In the genomic region with DNA sequence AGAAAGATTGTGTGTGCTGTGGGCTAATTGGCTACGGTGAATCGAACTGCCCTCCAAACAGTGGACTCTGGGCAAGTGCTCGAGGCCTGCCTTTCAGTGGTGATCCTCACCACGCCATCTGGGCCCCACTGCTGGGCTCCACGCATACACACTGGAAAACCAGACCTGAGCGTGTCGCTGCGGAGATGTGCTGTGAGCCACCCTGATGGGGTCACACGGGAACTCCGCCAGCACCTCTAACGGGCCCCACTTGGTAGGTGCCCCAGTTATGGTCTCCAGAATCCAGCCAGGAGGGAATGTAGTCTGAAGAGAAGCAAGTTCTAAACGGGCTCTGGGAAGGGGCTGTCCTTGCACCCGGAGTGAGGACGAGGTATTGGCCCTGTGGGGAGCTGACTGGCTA, we compare ENCODE assay signal across 20 cellular contexts. TPM values are rescaled to one million over a fixed set of nuclear protein-coding genes. Genes with fewer than 3 reads are reported as not detected.
DNase-seq lines count a peak whose midpoint lies in the region; ATAC-seq and TF ChIP-seq lines count a peak whose summit lies in the region.
"Had no signal": no experiment of that assay in that cellular context is flagged by ENCODE, and none has a peak within 500 bp of the region (broad histone marks: within the 10 kb centered on the region; RNA-seq: fewer than 3 reads in every experiment).

No MANE protein-coding gene starts in this region.

- no peak for ATAC-seq in natural killer cell treated with Interleukin-12 subunit alpha and Interleukin-12 subunit beta and Interleukin-15 and Interleukin-18, amount 100 ng/mL, for 72 hours
- ATAC-seq in natural killer cell: no peak
- no peak for ATAC-seq in psoas muscle
- ATAC-seq in body of pancreas: no peak
- no peak for ATAC-seq in GM21360 (IDR thresholded peaks at IDR 0.05; ENCODE audit: unreplicated experiment)
- ATAC-seq in GM18498 (IDR thresholded peaks at IDR 0.05; ENCODE audit: unreplicated experiment): no peak
- ATAC-seq: activated naive CD4-positive, alpha-beta T cell treated with anti-CD3 and anti-CD28 coated beads, Interleukin-2, amount 50 U/mL, for 72 hours; activated T-cell treated with anti-CD3 and anti-CD28 coated beads, Interleukin-2, amount 50 U/mL, for 72 hours; left lobe of liver had no signal

- no peak overlapping the region for H3K27ac Mint-ChIP-seq in natural killer cell treated with Interleukin-12 subunit alpha and Interleukin-12 subunit beta and Interleukin-15 and Interleukin-18, amount 100 ng/mL, for 72 hours
- H3K27ac Mint-ChIP-seq in natural killer cell: no peak overlapping the region
- H3K27ac Mint-ChIP-seq: activated CD4-positive, alpha-beta T cell treated with anti-CD3 and anti-CD28 coated beads, Interleukin-2, amount 10 ng/mL, durations not matched to agents 24 days and 14 days; activated naive CD4-positive, alpha-beta T cell treated with anti-CD3 and anti-CD28 coated beads, Interleukin-2, amount 50 U/mL, for 72 hours; activated T-cell treated with anti-CD3 and anti-CD28 coated beads, Interleukin-2, amount 50 U/mL, for 72 hours; T-helper 2 cell treated with Interferon-gamma antibody and Interleukin-4, amounts not matched to agents 5 μg/mL and 100 μg/mL, for 36 hours had no signal

- peak; percentile 45 for DNase-seq in natural killer cell treated with Interleukin-12 subunit alpha and Interleukin-12 subunit beta and Interleukin-15 and Interleukin-18, amount 100 ng/mL, for 72 hours (ENCODE audit: low spot score)
- no peak for DNase-seq in natural killer cell
- no peak for DNase-seq in esophagus squamous epithelium (lab: John Stamatoyannopoulos, UW)
- peak; percentile 8 to 40 for DNase-seq in psoas muscle
- DNase-seq in body of pancreas: no peak
- no peak for DNase-seq in A172 (ENCODE audit: low spot score)
- DNase-seq: activated CD4-positive, alpha-beta T cell treated with anti-CD3 and anti-CD28 coated beads, Interleukin-2, amount 10 ng/mL, durations not matched to agents 24 days and 14 days; activated T-cell treated with anti-CD3 and anti-CD28 coated beads, Interleukin-2, amount 50 U/mL, for 72 hours; C1 segment of cervical spinal cord; effector CD4-positive, alpha-beta T cell; foreskin melanocyte; NCI-H2227 treated with DMSO at 0.1 percent for 48 hours; RPMI8226; substantia nigra had no signal

- H3K27me3 ChIP-seq in esophagus squamous epithelium: peaks cover 0 to 30% (median 0%) of the 10 kb centered on the region in 4 donors
- peaks cover 0 to 14% (median 0%) of the 10 kb centered on the region in 3 donors for H3K27me3 ChIP-seq in psoas muscle (ENCODE audit: insufficient read depth in 3 of 3, low read length in 2 of 3)
- H3K27me3 ChIP-seq in body of pancreas: no peaks in the 10 kb centered on the region

- TF ChIP-seq CTCF in natural killer cell (IDR thresholded peaks at IDR 0.05) (no peak), esophagus squamous epithelium (IDR thresholded peaks at IDR 0.05) (no peak), psoas muscle (IDR thresholded peaks at IDR 0.05) (no peak), body of pancreas (IDR thresholded peaks at IDR 0.05) (no peak)

- H3K4me3 ChIP-seq in esophagus squamous epithelium (no peak overlapping the region), psoas muscle (no peak overlapping the region), body of pancreas (no peak overlapping the region)

- H3K36me3 Mint-ChIP-seq in natural killer cell treated with Interleukin-12 subunit alpha and Interleukin-12 subunit beta and Interleukin-15 and Interleukin-18, amount 100 ng/mL, for 72 hours: no peaks in the 10 kb centered on the region
- no peaks in the 10 kb centered on the region for H3K36me3 Mint-ChIP-seq in natural killer cell
- H3K36me3 Mint-ChIP-seq: activated naive CD4-positive, alpha-beta T cell treated with anti-CD3 and anti-CD28 coated beads, Interleukin-2, amount 50 U/mL, for 72 hours had no signal

- peaks cover 0 to 38% (median 5%) of the 10 kb centered on the region in 3 donors for H3K4me1 ChIP-seq in esophagus squamous epithelium
- peaks cover 11% of the 10 kb centered on the region for H3K4me1 ChIP-seq in psoas muscle
- H3K4me1 ChIP-seq in body of pancreas: peaks cover 13% of the 10 kb centered on the region

- intact Hi-C loops in natural killer cell (cut with micrococcal nuclease) (no loop called here), esophagus squamous epithelium (cut with DNase I) (no loop called here), psoas muscle (cut with DNase I) (no loop called here), body of pancreas (cut with DNase I) (no loop called here)

- H3K27ac ChIP-seq in esophagus squamous epithelium: peak overlapping the region in 3 of 4 donors; percentile 34 to 59 (median 49)
- H3K27ac ChIP-seq in psoas muscle: no peak overlapping the region
- H3K27ac ChIP-seq in body of pancreas: no peak overlapping the region

- WGBS in esophagus squamous epithelium, 2 donors: 86 to 88% methylated on average over 8 to 13 of the region's 14 CpGs
- 81 to 86% (median 84%) methylated on average over 14 of the region's 14 CpGs for WGBS in psoas muscle, 3 donors
- 82 to 88% methylated on average over 12 to 14 of the region's 14 CpGs for WGBS in body of pancreas, 2 donors

- no peaks in the 10 kb centered on the region for H3K9me3 ChIP-seq in esophagus squamous epithelium
- H3K9me3 ChIP-seq in psoas muscle: no peaks in the 10 kb centered on the region
- H3K9me3 ChIP-seq in body of pancreas: no peaks in the 10 kb centered on the region

- no peaks in the 10 kb centered on the region for H3K9me3 Mint-ChIP-seq in natural killer cell treated with Interleukin-12 subunit alpha and Interleukin-12 subunit beta and Interleukin-15 and Interleukin-18, amount 100 ng/mL, for 72 hours
- H3K9me3 Mint-ChIP-seq in natural killer cell: no peaks in the 10 kb centered on the region
- H3K9me3 Mint-ChIP-seq: activated CD4-positive, alpha-beta T cell treated with anti-CD3 and anti-CD28 coated beads, Interleukin-2, amount 10 ng/mL, durations not matched to agents 24 days and 14 days; activated naive CD4-positive, alpha-beta T cell treated with anti-CD3 and anti-CD28 coated beads, Interleukin-2, amount 50 U/mL, for 72 hours; activated T-cell treated with anti-CD3 and anti-CD28 coated beads, Interleukin-2, amount 50 U/mL, for 72 hours; nephron; T-helper 2 cell treated with Interferon-gamma antibody and Interleukin-4, amounts not matched to agents 5 μg/mL and 100 μg/mL, for 36 hours had no signal

- no peak overlapping the region for H3K4me3 Mint-ChIP-seq in natural killer cell treated with Interleukin-12 subunit alpha and Interleukin-12 subunit beta and Interleukin-15 and Interleukin-18, amount 100 ng/mL, for 72 hours
- no peak overlapping the region for H3K4me3 Mint-ChIP-seq in natural killer cell
- H3K4me3 Mint-ChIP-seq: activated CD4-positive, alpha-beta T cell treated with anti-CD3 and anti-CD28 coated beads, Interleukin-2, amount 10 ng/mL, durations not matched to agents 24 days and 14 days; activated T-cell treated with anti-CD3 and anti-CD28 coated beads, Interleukin-2, amount 50 U/mL, for 72 hours; nephron; T-helper 2 cell treated with Interferon-gamma antibody and Interleukin-4, amounts not matched to agents 5 μg/mL and 100 μg/mL, for 36 hours had no signal

- peaks cover 0 to 3% of the 10 kb centered on the region in 2 donors for H3K27me3 Mint-ChIP-seq in natural killer cell treated with Interleukin-12 subunit alpha and Interleukin-12 subunit beta and Interleukin-15 and Interleukin-18, amount 100 ng/mL, for 72 hours
- H3K27me3 Mint-ChIP-seq in natural killer cell (ENCODE audit: low read depth in 2 of 2): peaks cover 0 to 8% of the 10 kb centered on the region in 2 donors

- TF ChIP-seq POLR2A in esophagus squamous epithelium (IDR thresholded peaks at IDR 0.05) (no peak), body of pancreas (IDR thresholded peaks at IDR 0.05) (no peak)

- no peaks in the 10 kb centered on the region for H3K36me3 ChIP-seq in esophagus squamous epithelium
- no peaks in the 10 kb centered on the region for H3K36me3 ChIP-seq in psoas muscle (ENCODE audit: insufficient read depth in 1 of 2, low read depth in 1 of 2)
- no peaks in the 10 kb centered on the region for H3K36me3 ChIP-seq in body of pancreas (replicated peaks in 1 of 2; ENCODE audit: insufficient read depth in 1 of 2, low read depth in 2 of 2)

- H3K4me1 Mint-ChIP-seq in natural killer cell treated with Interleukin-12 subunit alpha and Interleukin-12 subunit beta and Interleukin-15 and Interleukin-18, amount 100 ng/mL, for 72 hours (ENCODE audit: low read depth in 2 of 2): peaks cover 7 to 8% of the 10 kb centered on the region in 2 donors
- peaks cover 0 to 35% of the 10 kb centered on the region in 2 donors for H3K4me1 Mint-ChIP-seq in natural killer cell

RNA-seq across cellular contexts. Expression of a gene that starts 39.3 kb away (rescaled TPM):
- 1 to 10 TPM in 1 of 2 donors, under 1 TPM in 1; 0.64 to 1.4 TPM for total RNA-seq in natural killer cell treated with Interleukin-12 subunit alpha and Interleukin-12 subunit beta and Interleukin-15 and Interleukin-18, amount 100 ng/mL, for 72 hours
- total RNA-seq in natural killer cell: 10 to 100 TPM; 21.1 to 23.9 (median 23.5) TPM
- total RNA-seq in esophagus squamous epithelium: not detected
- total RNA-seq in psoas muscle: 1 to 10 TPM in 1 of 4 donors, under 1 TPM in 3; 0.24 to 2.5 (median 0.73) TPM
- under 1 TPM in 2 of 3 donors, not detected in 1; 0.14 to 0.53 TPM for polyA plus RNA-seq in psoas muscle
- 10 to 100 TPM; 28.8 to 38.6 TPM for total RNA-seq in body of pancreas
- total RNA-seq in A172 (2014; rRNA removed; shearing (Covaris generic)): 0.02 and 0.12 TPM in 2 replicates

Comparison
In these comparisons a context has a peak if more than half of its experiments do, and no peak if none do; other contexts are left out.
1. DNase-seq: peak in natural killer cell treated with Interleukin-12 subunit alpha and Interleukin-12 subunit beta and Interleukin-15 and Interleukin-18, amount 100 ng/mL, for 72 hours (single experiment) and psoas muscle (2 of 2); none in natural killer cell (single experiment), esophagus squamous epithelium (single experiment), body of pancreas (0 of 4) and A172 (single experiment).
2. RNA of a gene that starts 39.3 kb away (total RNA-seq): 28.8 to 38.6 TPM in body of pancreas and 21.1 to 23.9 TPM in natural killer cell; 0.64 to 1.4 TPM in natural killer cell treated with Interleukin-12 subunit alpha and Interleukin-12 subunit beta and Interleukin-15 and Interleukin-18, amount 100 ng/mL, for 72 hours, 0.24 to 2.5 TPM in psoas muscle, 0.02 to 0.12 TPM in A172 and not detected in esophagus squamous epithelium; every median in the first group is over 4 times any median in the second.
3. H3K27ac ChIP-seq: peak in esophagus squamous epithelium (3 of 4); none in psoas muscle (single experiment) and body of pancreas (0 of 4).